14 cellular contexts compared by ENCODE assay signal in genomic region chr6:151716446-151717047, GRCh38.
A peak's percentile ranks its signal among the peaks of the same experiment; 100 is the strongest.
DNase-seq lines count a peak whose midpoint lies in the region; ATAC-seq and TF ChIP-seq lines count a peak whose summit lies in the region.
"Had no signal": no experiment of that assay in that cellular context is flagged by ENCODE, and none has a peak within 500 bp of the region (broad histone marks: within the 10 kb centered on the region; RNA-seq: fewer than 3 reads in every experiment).

No MANE protein-coding gene starts in this region.

- peaks cover 32% of the 10 kb centered on the region for H3K36me3 Mint-ChIP-seq in stimulated activated memory B cell treated with anti-CD40 and anti-IgM and Interleukin-4, amounts not matched to agents 10 μg/mL and 1 μg/mL and 100 μg/mL, for 72 hours
- H3K36me3 Mint-ChIP-seq: type B pancreatic cell had no signal

- peaks cover 25% of the 10 kb centered on the region for H3K9me3 Mint-ChIP-seq in stimulated activated memory B cell treated with anti-CD40 and anti-IgM and Interleukin-4, amounts not matched to agents 10 μg/mL and 1 μg/mL and 100 μg/mL, for 72 hours

- ATAC-seq in stimulated activated memory B cell treated with anti-CD40 and anti-IgM and Interleukin-4, amounts not matched to agents 10 μg/mL and 1 μg/mL and 100 μg/mL, for 72 hours: no peak
- no peak for ATAC-seq in GM21528 (IDR thresholded peaks at IDR 0.05; ENCODE audit: low FRiP score, unreplicated experiment)

- H3K4me1 Mint-ChIP-seq in stimulated activated memory B cell treated with anti-CD40 and anti-IgM and Interleukin-4, amounts not matched to agents 10 μg/mL and 1 μg/mL and 100 μg/mL, for 72 hours: peaks cover 18% of the 10 kb centered on the region

- DNase-seq in activated effector memory CD4-positive, alpha-beta T cell treated with Interleukin-2 at 50 U/mL for 16 hours: peak; percentile 21
- DNase-seq in activated effector memory CD4-positive, alpha-beta T cell treated with anti-CD3 and anti-CD28 coated beads, Interleukin-2, amount 50 U/mL, for 16 hours: no peak
- DNase-seq in NCI-H774 (lab: John Stamatoyannopoulos, UW) (peak; percentile 53), epithelial cell of esophagus (ENCODE audit: low read depth) (peak; percentile 33), AG20443 (ENCODE audit: low spot score) (no peak), posterior vena cava (ENCODE audit: low spot score) (no peak)
- DNase-seq: activated T-cell treated with anti-CD3 and anti-CD28 coated beads, Interleukin-2, amount 50 U/mL, for 1 hour; IMR-90; NCI-H2029 treated with DMSO at 0.1 percent for 48 hours; Peyer's patch; T1000 had no signal

- no peak overlapping the region for H3K4me3 ChIP-seq in epithelial cell of esophagus (ENCODE audit: low read length)
- H3K4me3 ChIP-seq: Peyer's patch had no signal

- no peak overlapping the region for H3K4me3 Mint-ChIP-seq in stimulated activated memory B cell treated with anti-CD40 and anti-IgM and Interleukin-4, amounts not matched to agents 10 μg/mL and 1 μg/mL and 100 μg/mL, for 72 hours
- H3K4me3 Mint-ChIP-seq: type B pancreatic cell had no signal

- H3K27me3 Mint-ChIP-seq in stimulated activated memory B cell treated with anti-CD40 and anti-IgM and Interleukin-4, amounts not matched to agents 10 μg/mL and 1 μg/mL and 100 μg/mL, for 72 hours: no peaks in the 10 kb centered on the region
- H3K27me3 Mint-ChIP-seq: type B pancreatic cell had no signal

- H3K27ac Mint-ChIP-seq in stimulated activated memory B cell treated with anti-CD40 and anti-IgM and Interleukin-4, amounts not matched to agents 10 μg/mL and 1 μg/mL and 100 μg/mL, for 72 hours: peak overlapping the region; percentile 12
- H3K27ac Mint-ChIP-seq: type B pancreatic cell had no signal

- TF ChIP-seq CTCF in epithelial cell of esophagus (IDR thresholded peaks at IDR 0.05; ENCODE audit: insufficient read depth, low read depth, low read length, missing control alignments): no peak

- intact Hi-C loops in posterior vena cava (cut with DNase I): no loop called here

Comparison
In these comparisons a context has a peak if more than half of its experiments do, and no peak if none do; other contexts are left out.
1. DNase-seq: peak in activated effector memory CD4-positive, alpha-beta T cell treated with Interleukin-2 at 50 U/mL for 16 hours (single experiment), NCI-H774 (single experiment) and epithelial cell of esophagus (single experiment); none in activated effector memory CD4-positive, alpha-beta T cell treated with anti-CD3 and anti-CD28 coated beads, Interleukin-2, amount 50 U/mL, for 16 hours (single experiment), AG20443 (single experiment) and posterior vena cava (single experiment).